Comparison of ENCODE assay signal across 7 cellular contexts in the genomic region with DNA sequence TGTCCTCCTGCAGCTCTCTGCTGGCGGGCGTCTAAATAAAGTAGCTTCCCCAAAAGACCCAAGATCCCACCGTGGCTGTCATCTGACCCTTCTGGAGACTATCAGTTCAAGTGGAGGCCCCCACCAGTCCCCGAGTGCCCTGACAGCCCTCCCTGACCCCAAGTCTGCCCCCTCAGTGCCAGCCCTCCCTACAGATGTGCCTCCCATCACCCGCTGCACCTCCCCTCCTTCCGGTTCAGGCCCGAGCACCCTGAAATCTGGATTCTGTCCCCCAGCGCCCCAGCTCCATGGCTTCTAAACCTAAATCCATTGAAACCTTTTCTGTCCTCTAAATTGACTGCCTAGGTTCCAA. TPM values are rescaled to one million over a fixed set of nuclear protein-coding genes. Genes with fewer than 3 reads are reported as not detected.
DNase-seq lines count a peak whose midpoint lies in the region; FAIRE-seq and TF ChIP-seq lines count a peak whose summit lies in the region.

No MANE protein-coding gene starts in this region.

- DNase-seq in H7 (no peak), nephron progenitor cell (no peak), RCC 7860 (ENCODE audit: low spot score) (no peak), SIG-M5 (lab: John Stamatoyannopoulos, UW) (no peak), NCI-H526 (lab: John Stamatoyannopoulos, UW) (no peak)
- DNase-seq in T-helper 2 cell treated with Interferon-gamma antibody and Interleukin-4, amounts not matched to agents 5 μg/mL and 100 μg/mL, for 36 hours (ENCODE audit: low spot score): no peak

- H3K4me1 ChIP-seq in endocrine pancreas (ENCODE audit: control insufficient read depth, insufficient read depth, low read length): no peaks in the 10 kb centered on the region

- FAIRE-seq in RCC 7860 (lab: Jason Lieb, UNC): no peak

- H3K9ac ChIP-seq in endocrine pancreas (ENCODE audit: control insufficient read depth, insufficient read depth, low read length): peak overlapping the region; percentile 78

- no peaks in the 10 kb centered on the region for H3K27me3 Mint-ChIP-seq in T-helper 2 cell treated with Interferon-gamma antibody and Interleukin-4, amounts not matched to agents 5 μg/mL and 100 μg/mL, for 36 hours (ENCODE audit: low read depth)
- H3K27me3 Mint-ChIP-seq in nephron progenitor cell (ENCODE audit: low read depth, poor library complexity): peaks cover 13% of the 10 kb centered on the region

- H3K36me3 Mint-ChIP-seq in T-helper 2 cell treated with Interferon-gamma antibody and Interleukin-4, amounts not matched to agents 5 μg/mL and 100 μg/mL, for 36 hours (ENCODE audit: low read depth): peaks cover 67% of the 10 kb centered on the region
- H3K36me3 Mint-ChIP-seq in nephron progenitor cell (ENCODE audit: low read depth): peaks cover 13% of the 10 kb centered on the region

- H3K27me3 ChIP-seq in H7 (ENCODE audit: control insufficient read depth, insufficient read depth, low read length) (no peaks in the 10 kb centered on the region; the same call in 1 of the 2 replicates), endocrine pancreas (ENCODE audit: control insufficient read depth, insufficient read depth, low read length) (no peaks in the 10 kb centered on the region)

- H3K9me3 Mint-ChIP-seq in T-helper 2 cell treated with Interferon-gamma antibody and Interleukin-4, amounts not matched to agents 5 μg/mL and 100 μg/mL, for 36 hours: no peaks in the 10 kb centered on the region
- no peaks in the 10 kb centered on the region for H3K9me3 Mint-ChIP-seq in nephron progenitor cell

- H3K4me3 ChIP-seq in H7 (ENCODE audit: insufficient read depth, low read depth, low read length): peak overlapping the region; percentile 64
- peak overlapping the region; percentile 15 for H3K4me3 ChIP-seq in endocrine pancreas (ENCODE audit: control insufficient read depth, insufficient read depth, low read length)

- peak overlapping the region; percentile 98 for H3K4me3 Mint-ChIP-seq in T-helper 2 cell treated with Interferon-gamma antibody and Interleukin-4, amounts not matched to agents 5 μg/mL and 100 μg/mL, for 36 hours
- peak overlapping the region; percentile 92 for H3K4me3 Mint-ChIP-seq in nephron progenitor cell

- H3K9me3 ChIP-seq in endocrine pancreas (ENCODE audit: control insufficient read depth, low read length): no peaks in the 10 kb centered on the region

- TF ChIP-seq CTCF in nephron progenitor cell (IDR thresholded peaks at IDR 0.05): no peak

- H3K27ac Mint-ChIP-seq in T-helper 2 cell treated with Interferon-gamma antibody and Interleukin-4, amounts not matched to agents 5 μg/mL and 100 μg/mL, for 36 hours: peak overlapping the region; percentile 89
- H3K27ac Mint-ChIP-seq in nephron progenitor cell: peak overlapping the region; percentile 80

- H3K36me3 ChIP-seq in H7 (replicated peaks; ENCODE audit: control insufficient read depth, insufficient read depth, low read length) (no peaks in the 10 kb centered on the region; the same call in 1 of the 2 replicates), endocrine pancreas (ENCODE audit: control insufficient read depth, insufficient read depth, low read length) (no peaks in the 10 kb centered on the region)

- H3K4me1 Mint-ChIP-seq in T-helper 2 cell treated with Interferon-gamma antibody and Interleukin-4, amounts not matched to agents 5 μg/mL and 100 μg/mL, for 36 hours (ENCODE audit: low read depth): peaks cover 42% of the 10 kb centered on the region
- H3K4me1 Mint-ChIP-seq in nephron progenitor cell: peaks cover 39% of the 10 kb centered on the region

RNA-seq across cellular contexts. Expression of a gene that starts 0.6 kb away (rescaled TPM):
- total RNA-seq in H7 (2014; rRNA removed; shearing (Covaris generic)): 5.0 and 6.7 TPM in 2 replicates

RNA-seq across cellular contexts. Expression of a gene that starts 37.0 kb away (rescaled TPM):
- total RNA-seq in H7 (2014; rRNA removed; shearing (Covaris generic)): 2.8 and 3.6 TPM in 2 replicates

RNA-seq across cellular contexts. Expression of a gene that starts 58.0 kb away (rescaled TPM):
- 1.2 and 1.6 TPM in 2 replicates for total RNA-seq in H7 (2014; rRNA removed; shearing (Covaris generic))
